Comparison of ENCODE assay signal across 31 cellular contexts in genomic region chr16:5582529-5582928, GRCh38.
"Had no signal": no experiment of that assay in that cellular context is flagged by ENCODE, and none has a peak within 500 bp of the region (broad histone marks: within the 10 kb centered on the region; RNA-seq: fewer than 3 reads in every experiment).

No MANE protein-coding gene starts in this region.

- H3K36me3 ChIP-seq: adrenal gland, esophagus muscularis mucosa, gastrocnemius medialis, heart left ventricle, WERI-Rb-1 had no signal

- FAIRE-seq: colon had no signal

- H3K27ac ChIP-seq: adrenal gland, body of pancreas, esophagus muscularis mucosa, foreskin keratinocyte, gastrocnemius medialis, heart left ventricle, WERI-Rb-1 had no signal

- H3K4me3 ChIP-seq: adrenal gland, body of pancreas, esophagus muscularis mucosa, gastrocnemius medialis, heart left ventricle had no signal

- H3K4me1 ChIP-seq: adrenal gland, body of pancreas, esophagus muscularis mucosa, foreskin keratinocyte, gastrocnemius medialis, heart left ventricle had no signal

- ATAC-seq: activated CD4-positive, alpha-beta T cell treated with anti-CD3 and anti-CD28 coated beads for 36 hours; activated CD4-positive, CD25-positive, alpha-beta regulatory T cell treated with anti-CD3 and anti-CD28 coated beads, Interleukin-2, amount 50 U/mL, for 24 hours; activated CD8-positive, alpha-beta memory T cell treated with anti-CD3 and anti-CD28 coated beads, Interleukin-2, amount 10 ng/mL, durations not matched to agents 7 days and 5 days; activated CD8-positive, alpha-beta T cell treated with anti-CD3 and anti-CD28 coated beads, Interleukin-2, amount 10 ng/mL, durations not matched to agents 7 days and 5 days; activated naive CD8-positive, alpha-beta T cell treated with anti-CD3 and anti-CD28 coated beads, Interleukin-2, amount 50 U/mL, for 24 hours; body of pancreas; effector memory CD8-positive, alpha-beta T cell; foreskin keratinocyte; gastrocnemius medialis; heart left ventricle; T-helper 17 cell had no signal

- H3K27me3 ChIP-seq: adrenal gland, body of pancreas, foreskin keratinocyte, gastrocnemius medialis, heart left ventricle had no signal

- H3K9me3 ChIP-seq: adrenal gland, body of pancreas, esophagus muscularis mucosa, gastrocnemius medialis, heart left ventricle had no signal

- DNase-seq: activated B cell treated with CpG ODN at 0.5 μM for 24 hours; activated CD4-positive, alpha-beta memory T cell treated with anti-CD3 and anti-CD28 coated beads for 36 hours; activated CD4-positive, alpha-beta T cell treated with anti-CD3 and anti-CD28 coated beads for 36 hours; activated CD4-positive, alpha-beta T cell treated with anti-CD3 and anti-CD28 coated beads, Interleukin-2, amount 10 ng/mL, durations not matched to agents 24 days and 14 days; activated CD8-positive, alpha-beta memory T cell treated with anti-CD3 and anti-CD28 coated beads, Interleukin-2, amount 10 ng/mL, durations not matched to agents 7 days and 5 days; activated CD8-positive, alpha-beta memory T cell treated with anti-CD3 and anti-CD28 coated beads, Interleukin-2, amount 50 U/mL, for 4 hours; activated CD8-positive, alpha-beta T cell treated with anti-CD3 and anti-CD28 coated beads, Interleukin-2, amount 10 ng/mL, durations not matched to agents 7 days and 5 days; activated effector memory CD4-positive, alpha-beta T cell treated with anti-CD3 and anti-CD28 coated beads, Interleukin-2, amount 50 U/mL, for 16 hours; activated naive CD4-positive, alpha-beta T cell treated with anti-CD3 and anti-CD28 coated beads for 36 hours; activated naive CD8-positive, alpha-beta T cell treated with anti-CD3 and anti-CD28 coated beads for 36 hours; activated naive CD8-positive, alpha-beta T cell treated with anti-CD3 and anti-CD28 coated beads, Interleukin-2, amount 50 U/mL, for 24 hours; activated T-cell treated with anti-CD3 and anti-CD28 coated beads, Interleukin-2, amount 50 U/mL, for 1 hour; activated T-cell treated with anti-CD3 and anti-CD28 coated beads, Interleukin-2, amount 50 U/mL, for 48 hours; adrenal gland; amygdala; body of pancreas; caudate nucleus; cortex of kidney; dermis blood vessel endothelial cell; effector CD4-positive, alpha-beta T cell; effector memory CD8-positive, alpha-beta T cell; erythroblast; foreskin keratinocyte; gastrocnemius medialis; heart left ventricle; T-helper 17 cell; T1000 had no signal
